In the genomic region with DNA sequence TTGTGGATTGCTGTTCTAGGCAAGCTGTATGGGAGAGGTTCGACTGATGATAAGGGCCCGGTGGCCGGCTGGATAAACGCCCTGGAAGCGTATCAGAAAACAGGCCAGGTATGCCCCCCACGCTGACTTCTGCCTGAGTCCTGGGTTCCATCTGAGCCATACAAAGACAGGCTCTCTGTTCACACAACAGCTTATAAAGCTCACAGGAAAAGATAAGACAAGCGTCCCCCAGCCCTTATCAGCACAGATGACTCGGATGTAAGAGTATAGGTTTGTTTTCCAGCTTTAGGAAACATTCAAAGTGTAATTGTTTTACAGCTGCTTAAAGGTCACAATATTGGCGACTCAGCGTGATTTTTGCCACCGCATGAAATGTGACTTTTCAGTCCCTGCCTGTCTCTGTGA, we compare ENCODE assay signal across 1 cellular context.
A peak's percentile ranks its signal among the peaks of the same experiment; 100 is the strongest.
TF ChIP-seq lines count a peak whose summit lies in the region.

No MANE protein-coding gene starts in this region.

TF ChIP-seq in K562, 482 proteins besides CTCF, POLR2A, EP300 and RAD21 (continued from another document):
- TF ChIP-seq, protein P1, sequence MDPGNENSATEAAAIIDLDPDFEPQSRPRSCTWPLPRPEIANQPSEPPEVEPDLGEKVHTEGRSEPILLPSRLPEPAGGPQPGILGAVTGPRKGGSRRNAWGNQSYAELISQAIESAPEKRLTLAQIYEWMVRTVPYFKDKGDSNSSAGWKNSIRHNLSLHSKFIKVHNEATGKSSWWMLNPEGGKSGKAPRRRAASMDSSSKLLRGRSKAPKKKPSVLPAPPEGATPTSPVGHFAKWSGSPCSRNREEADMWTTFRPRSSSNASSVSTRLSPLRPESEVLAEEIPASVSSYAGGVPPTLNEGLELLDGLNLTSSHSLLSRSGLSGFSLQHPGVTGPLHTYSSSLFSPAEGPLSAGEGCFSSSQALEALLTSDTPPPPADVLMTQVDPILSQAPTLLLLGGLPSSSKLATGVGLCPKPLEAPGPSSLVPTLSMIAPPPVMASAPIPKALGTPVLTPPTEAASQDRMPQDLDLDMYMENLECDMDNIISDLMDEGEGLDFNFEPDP (CRISPR knock-in tag; IDR thresholded peaks at IDR 0.05), result no peak
- TF ChIP-seq, protein P2, sequence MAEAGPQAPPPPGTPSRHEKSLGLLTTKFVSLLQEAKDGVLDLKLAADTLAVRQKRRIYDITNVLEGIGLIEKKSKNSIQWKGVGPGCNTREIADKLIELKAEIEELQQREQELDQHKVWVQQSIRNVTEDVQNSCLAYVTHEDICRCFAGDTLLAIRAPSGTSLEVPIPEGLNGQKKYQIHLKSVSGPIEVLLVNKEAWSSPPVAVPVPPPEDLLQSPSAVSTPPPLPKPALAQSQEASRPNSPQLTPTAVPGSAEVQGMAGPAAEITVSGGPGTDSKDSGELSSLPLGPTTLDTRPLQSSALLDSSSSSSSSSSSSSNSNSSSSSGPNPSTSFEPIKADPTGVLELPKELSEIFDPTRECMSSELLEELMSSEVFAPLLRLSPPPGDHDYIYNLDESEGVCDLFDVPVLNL (CRISPR knock-in tag; IDR thresholded peaks at IDR 0.05; ENCODE audit: low read depth), result no peak
- TF ChIP-seq TAL1 (IDR thresholded peaks at IDR 0.05) (peak; percentile 54; the same call in 1 of the 2 replicates), LARP7 (IDR thresholded peaks at IDR 0.05) (no peak), SPI1 (IDR thresholded peaks at IDR 0.05; ENCODE audit: borderline replicate concordance, low read depth, low read length) (no peak), CBX3 (IDR thresholded peaks at IDR 0.05; ENCODE audit: borderline replicate concordance in 1 of 2, low read length in 2 of 2) (no peak), ZNF75A (CRISPR knock-in tag; IDR thresholded peaks at IDR 0.05) (no peak), COPS2 (conservative IDR thresholded peaks at IDR 0.05) (no peak), ZNF57 (CRISPR knock-in tag; IDR thresholded peaks at IDR 0.05) (no peak), OTX1 (CRISPR knock-in tag; IDR thresholded peaks at IDR 0.05) (no peak), POU5F1 (IDR thresholded peaks at IDR 0.05; ENCODE audit: borderline replicate concordance, low read depth, low read length, partially characterized antibody) (no peak), NCOA4 (IDR thresholded peaks at IDR 0.05; ENCODE audit: partially characterized antibody) (no peak), ERF (CRISPR knock-in tag; IDR thresholded peaks at IDR 0.05) (no peak), FOXK1 (CRISPR knock-in tag; IDR thresholded peaks at IDR 0.05; ENCODE audit: borderline replicate concordance) (no peak), TAF9B (IDR thresholded peaks at IDR 0.05; ENCODE audit: partially characterized antibody) (no peak), TARDBP (IDR thresholded peaks at IDR 0.05) (no peak), MBD2 (IDR thresholded peaks at IDR 0.05; ENCODE audit: borderline replicate concordance, low read depth) (no peak)
- TF ChIP-seq, protein P3, sequence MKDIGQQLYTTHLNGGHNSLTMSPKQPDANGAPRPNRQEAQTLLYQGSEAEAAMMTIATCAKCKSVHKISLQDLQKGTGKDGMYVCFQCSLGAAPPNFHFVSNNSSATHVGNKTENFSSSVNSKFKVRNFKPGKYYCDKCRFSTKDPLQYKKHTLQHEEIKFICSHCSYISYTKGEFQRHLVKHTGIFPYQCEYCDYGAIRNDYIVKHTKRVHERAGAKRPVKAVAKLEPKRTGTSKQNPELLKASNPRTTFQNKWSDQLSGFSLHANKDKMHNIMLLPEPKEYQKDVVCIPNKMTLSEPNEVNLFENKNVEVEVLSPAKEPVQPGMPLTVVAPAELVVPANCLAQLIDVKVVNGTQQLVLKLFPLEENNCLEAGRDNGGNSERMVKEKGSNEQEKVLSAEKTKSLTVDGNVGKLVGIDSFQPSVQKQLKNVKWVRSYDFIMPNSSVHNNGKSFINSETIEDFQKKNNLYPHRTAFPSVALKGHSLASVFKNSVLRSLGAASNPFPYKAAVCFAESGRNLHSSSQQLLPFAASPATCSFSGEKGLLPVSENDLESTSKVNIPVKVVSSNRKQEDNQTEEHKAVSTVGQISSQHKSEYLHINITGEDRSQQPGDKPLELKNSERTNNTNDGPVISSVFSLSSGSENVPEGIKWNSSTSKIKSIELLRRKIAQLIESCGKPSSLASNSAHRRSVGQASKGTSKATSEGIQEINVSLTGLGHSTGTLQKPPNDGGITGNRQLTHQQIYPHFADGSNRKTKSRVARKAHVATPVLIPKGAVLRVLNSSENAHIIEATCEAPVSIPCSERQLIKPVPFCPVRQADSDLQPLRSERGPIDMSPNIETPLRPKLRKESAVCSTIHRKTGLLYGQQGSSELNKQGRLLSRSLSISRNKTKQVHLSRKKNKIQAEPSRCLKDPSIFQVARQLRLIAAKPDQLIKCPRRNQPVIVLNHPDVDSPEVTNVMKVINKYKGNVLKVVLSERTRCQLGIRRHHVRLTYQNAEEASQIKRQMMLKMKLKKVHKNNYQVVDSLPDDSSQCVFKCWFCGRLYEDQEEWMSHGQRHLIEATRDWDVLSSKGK (CRISPR knock-in tag; IDR thresholded peaks at IDR 0.05), result no peak
- TF ChIP-seq, protein P4, sequence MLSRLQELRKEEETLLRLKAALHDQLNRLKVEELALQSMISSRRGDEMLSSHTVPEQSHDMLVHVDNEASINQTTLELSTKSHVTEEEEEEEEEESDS (CRISPR knock-in tag; IDR thresholded peaks at IDR 0.05), result no peak
- TF ChIP-seq, protein P5, sequence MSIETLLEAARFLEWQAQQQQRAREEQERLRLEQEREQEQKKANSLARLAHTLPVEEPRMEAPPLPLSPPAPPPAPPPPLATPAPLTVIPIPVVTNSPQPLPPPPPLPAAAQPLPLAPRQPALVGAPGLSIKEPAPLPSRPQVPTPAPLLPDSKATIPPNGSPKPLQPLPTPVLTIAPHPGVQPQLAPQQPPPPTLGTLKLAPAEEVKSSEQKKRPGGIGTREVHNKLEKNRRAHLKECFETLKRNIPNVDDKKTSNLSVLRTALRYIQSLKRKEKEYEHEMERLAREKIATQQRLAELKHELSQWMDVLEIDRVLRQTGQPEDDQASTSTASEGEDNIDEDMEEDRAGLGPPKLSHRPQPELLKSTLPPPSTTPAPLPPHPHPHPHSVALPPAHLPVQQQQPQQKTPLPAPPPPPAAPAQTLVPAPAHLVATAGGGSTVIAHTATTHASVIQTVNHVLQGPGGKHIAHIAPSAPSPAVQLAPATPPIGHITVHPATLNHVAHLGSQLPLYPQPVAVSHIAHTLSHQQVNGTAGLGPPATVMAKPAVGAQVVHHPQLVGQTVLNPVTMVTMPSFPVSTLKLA (conservative IDR thresholded peaks at IDR 0.05), result no peak
- TF ChIP-seq, protein P6, sequence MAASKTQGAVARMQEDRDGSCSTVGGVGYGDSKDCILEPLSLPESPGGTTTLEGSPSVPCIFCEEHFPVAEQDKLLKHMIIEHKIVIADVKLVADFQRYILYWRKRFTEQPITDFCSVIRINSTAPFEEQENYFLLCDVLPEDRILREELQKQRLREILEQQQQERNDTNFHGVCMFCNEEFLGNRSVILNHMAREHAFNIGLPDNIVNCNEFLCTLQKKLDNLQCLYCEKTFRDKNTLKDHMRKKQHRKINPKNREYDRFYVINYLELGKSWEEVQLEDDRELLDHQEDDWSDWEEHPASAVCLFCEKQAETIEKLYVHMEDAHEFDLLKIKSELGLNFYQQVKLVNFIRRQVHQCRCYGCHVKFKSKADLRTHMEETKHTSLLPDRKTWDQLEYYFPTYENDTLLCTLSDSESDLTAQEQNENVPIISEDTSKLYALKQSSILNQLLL (CRISPR knock-in tag; IDR thresholded peaks at IDR 0.05; ENCODE audit: borderline replicate concordance), result no peak
- TF ChIP-seq, protein P7, sequence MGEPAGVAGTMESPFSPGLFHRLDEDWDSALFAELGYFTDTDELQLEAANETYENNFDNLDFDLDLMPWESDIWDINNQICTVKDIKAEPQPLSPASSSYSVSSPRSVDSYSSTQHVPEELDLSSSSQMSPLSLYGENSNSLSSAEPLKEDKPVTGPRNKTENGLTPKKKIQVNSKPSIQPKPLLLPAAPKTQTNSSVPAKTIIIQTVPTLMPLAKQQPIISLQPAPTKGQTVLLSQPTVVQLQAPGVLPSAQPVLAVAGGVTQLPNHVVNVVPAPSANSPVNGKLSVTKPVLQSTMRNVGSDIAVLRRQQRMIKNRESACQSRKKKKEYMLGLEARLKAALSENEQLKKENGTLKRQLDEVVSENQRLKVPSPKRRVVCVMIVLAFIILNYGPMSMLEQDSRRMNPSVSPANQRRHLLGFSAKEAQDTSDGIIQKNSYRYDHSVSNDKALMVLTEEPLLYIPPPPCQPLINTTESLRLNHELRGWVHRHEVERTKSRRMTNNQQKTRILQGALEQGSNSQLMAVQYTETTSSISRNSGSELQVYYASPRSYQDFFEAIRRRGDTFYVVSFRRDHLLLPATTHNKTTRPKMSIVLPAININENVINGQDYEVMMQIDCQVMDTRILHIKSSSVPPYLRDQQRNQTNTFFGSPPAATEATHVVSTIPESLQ (CRISPR knock-in tag; IDR thresholded peaks at IDR 0.05), result no peak
